ENCODE assay signal across 10 cellular contexts in the genomic region with DNA sequence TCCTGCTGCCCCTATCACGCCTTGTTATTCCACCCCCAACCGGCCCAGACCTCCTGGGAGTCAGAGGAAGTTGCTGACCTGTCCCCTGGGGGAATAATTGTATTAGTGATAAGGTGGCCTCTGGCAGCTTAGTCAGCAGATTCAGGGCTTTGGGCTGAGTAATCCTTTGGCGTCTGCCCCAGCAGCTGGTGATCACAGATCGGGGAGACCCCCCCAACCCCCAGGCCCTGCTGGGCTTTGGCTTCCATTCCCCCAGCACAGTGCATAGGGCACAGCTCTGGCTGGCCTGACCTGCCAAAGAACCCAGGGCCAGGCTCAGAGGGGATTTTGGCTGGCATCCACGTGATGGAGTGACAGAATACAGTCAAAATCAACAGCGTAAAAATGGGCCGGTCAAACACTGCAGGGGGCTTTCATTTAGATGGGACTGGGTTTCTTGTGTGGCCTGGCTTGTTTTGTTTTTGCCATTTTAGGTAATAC. TPM values are rescaled to one million over a fixed set of nuclear protein-coding genes. Genes with fewer than 3 reads are reported as not detected.
A peak's percentile ranks its signal among the peaks of the same experiment; 100 is the strongest.
DNase-seq lines count a peak whose midpoint lies in the region; TF ChIP-seq lines count a peak whose summit lies in the region.
"Had no signal": no experiment of that assay in that cellular context is flagged by ENCODE, and none has a peak within 500 bp of the region (broad histone marks: within the 10 kb centered on the region; RNA-seq: fewer than 3 reads in every experiment).

No MANE protein-coding gene starts in this region.

- H3K4me3 Mint-ChIP-seq in H9 = peak overlapping the region in 1 of 2 experiments; percentile 72; a peak in 3 of 5 replicates

- H3K79me2 ChIP-seq in H9 (ENCODE audit: insufficient read depth, low read length) (no peaks in the 10 kb centered on the region), fibroblast of lung (ENCODE audit: control insufficient read depth, insufficient read depth, low read length) (no peaks in the 10 kb centered on the region)

- no peaks in the 10 kb centered on the region for H3K9me3 Mint-ChIP-seq in H9

- no peak overlapping the region for H3T11ph ChIP-seq in H9 (ENCODE audit: low read length)

- no peaks in the 10 kb centered on the region for H3K79me1 ChIP-seq in H9 (ENCODE audit: insufficient read depth, low read depth, low read length, poor library complexity, severe bottlenecking)

- no peak overlapping the region for H3K18ac ChIP-seq in H9 (ENCODE audit: insufficient read length, low read depth, low read length)

- H3K23ac ChIP-seq in H9 (ENCODE audit: insufficient read length, low read depth, low read length) = no peak overlapping the region

- H3K4me1 ChIP-seq in H9 (ENCODE audit: insufficient read depth, low read length) (peaks cover 7% of the 10 kb centered on the region; the same call in 1 of the 2 replicates), fibroblast of lung (ENCODE audit: control insufficient read depth, extremely low read depth, insufficient read depth, low read length) (peaks cover 16% of the 10 kb centered on the region)

- POLR2A ChIA-PET in RWPE1 (lab: Yijun Ruan, JAX; ENCODE audit: low non-redundant PET) = no interaction called here

- no peaks in the 10 kb centered on the region for H3K9me3 ChIP-seq in H9 (ENCODE audit: control insufficient read depth, low read depth, low read length)
- H3K9me3 ChIP-seq in fibroblast of lung (ENCODE audit: control insufficient read depth, insufficient read depth, low read depth, low read length) = no peaks in the 10 kb centered on the region

- H2BK120ac ChIP-seq in H9 (ENCODE audit: low read depth, low read length, poor library complexity, severe bottlenecking) = no peak overlapping the region

- peaks cover 4% of the 10 kb centered on the region for H3K27me3 Mint-ChIP-seq in H9 (ENCODE audit: low read depth)

- H3K4me1 Mint-ChIP-seq in H9 = peaks cover 41 to 53% of the 10 kb centered on the region in 2 experiments

- TF ChIP-seq CTCF in H9 (conservative IDR thresholded peaks at IDR 0.05) = no peak
- no peak for TF ChIP-seq CTCF in RWPE1 (conservative IDR thresholded peaks at IDR 0.05; ENCODE audit: low read depth)
- TF ChIP-seq CTCF in fibroblast of lung (conservative IDR thresholded peaks at IDR 0.05 in 1 of 2, IDR thresholded peaks at IDR 0.05 in 1 of 2; ENCODE audit: low read depth in 1 of 2, low read length in 2 of 2) = no peak
- no peak for TF ChIP-seq CTCF in retinal pigment epithelial cell (conservative IDR thresholded peaks at IDR 0.05; ENCODE audit: low read depth, low read length)

- CTCF ChIA-PET in RWPE1 (lab: Yijun Ruan, JAX) = no interaction called here

- no peak overlapping the region for H2BK5ac ChIP-seq in H9 (ENCODE audit: insufficient read length, low read length)

- H3K9ac ChIP-seq in H9 (ENCODE audit: extremely low read depth, insufficient read length, low read length) (no peak overlapping the region), fibroblast of lung (ENCODE audit: insufficient read depth, low read length) (no peak overlapping the region)

- no peaks in the 10 kb centered on the region; a peak in 1 of 7 replicates for H3K36me3 Mint-ChIP-seq in H9 (ENCODE audit: insufficient read depth in 1 of 3, low read depth in 3 of 3)

- peak overlapping the region in 1 of 3 experiments; percentile 54; a peak in 2 of 7 replicates for H3K27ac Mint-ChIP-seq in H9

- no peak overlapping the region for H2BK15ac ChIP-seq in H9 (ENCODE audit: low read depth, low read length)

- H4K8ac ChIP-seq in H9 (replicated peaks; ENCODE audit: insufficient read length, low read depth, low read length) = no peak overlapping the region

- H3K4me3 ChIP-seq in fibroblast of lung (replicated peaks in 1 of 4; ENCODE audit: control extremely low read depth in 1 of 4, insufficient read depth in 1 of 4, low read depth in 3 of 4, low read length in 4 of 4) (no peak overlapping the region), retinal pigment epithelial cell (ENCODE audit: low read length) (no peak overlapping the region)
- H3K4me3 ChIP-seq: lung had no signal

- H2BK12ac ChIP-seq in H9 (ENCODE audit: insufficient read length, low read depth, low read length) = no peak overlapping the region

- H3K4ac ChIP-seq in H9 (ENCODE audit: low read depth, low read length) = no peak overlapping the region

- H3K27me3 ChIP-seq in H9 (ENCODE audit: insufficient read depth, low read length) = no peaks in the 10 kb centered on the region
- no peaks in the 10 kb centered on the region for H3K27me3 ChIP-seq in fibroblast of lung (ENCODE audit: control insufficient read depth, insufficient read depth, low read length)

- H2BK20ac ChIP-seq in H9 (ENCODE audit: low read depth, low read length, poor library complexity, severe bottlenecking) = no peak overlapping the region

- H3K27ac ChIP-seq in H9 (ENCODE audit: insufficient read length, low read depth, low read length) = no peak overlapping the region
- 0 out of 2 replicates have a peak overlapping the region, but pooled peaks have one; percentile 2 for H3K27ac ChIP-seq in RWPE1
- no peak overlapping the region for H3K27ac ChIP-seq in fibroblast of lung (ENCODE audit: insufficient read depth, low read length)

- no peak overlapping the region for H4K5ac ChIP-seq in H9 (ENCODE audit: insufficient read length, low read depth, low read length)

- H3K23me2 ChIP-seq in H9 (ENCODE audit: insufficient read length, low read depth, low read length, poor library complexity, severe bottlenecking) = no peaks in the 10 kb centered on the region

- no peak overlapping the region for H3K14ac ChIP-seq in H9 (ENCODE audit: insufficient read depth, low read length)

- no CpG with 5 or more reads among the region's 7 CpGs for WGBS in H9 (ENCODE audit: extremely low coverage, insufficient read length, low lambda C conversion rate)

- no peak overlapping the region for H3K56ac ChIP-seq in H9 (ENCODE audit: insufficient read length, low read depth, low read length)

- no peaks in the 10 kb centered on the region for H4K20me1 ChIP-seq in H9 (ENCODE audit: control insufficient read depth, insufficient read depth, insufficient read length)
- H4K20me1 ChIP-seq in fibroblast of lung (ENCODE audit: control insufficient read depth, extremely low read depth, insufficient read depth, low read length) = no peaks in the 10 kb centered on the region

- peak overlapping the region; percentile 59 for H3K4me2 ChIP-seq in H9 (ENCODE audit: insufficient read depth, insufficient read length, low read length)
- H3K4me2 ChIP-seq in fibroblast of lung (ENCODE audit: extremely low read depth, insufficient read depth, low read length) = no peak overlapping the region

- H2AK5ac ChIP-seq in H9 (ENCODE audit: insufficient read length, low read length) = no peak overlapping the region

- H4K91ac ChIP-seq in H9 (ENCODE audit: insufficient read length, low read depth, low read length) = no peak overlapping the region

- H3K36me3 ChIP-seq in fibroblast of lung (ENCODE audit: control insufficient read depth, insufficient read depth, low read length) = no peaks in the 10 kb centered on the region

- DNase-seq in H9 (no peak), RWPE1 (ENCODE audit: low spot score) (no peak), fibroblast of lung (ENCODE audit: low read depth in 2 of 2) (peak; percentile 52 to 56), retinal pigment epithelial cell (ENCODE audit: low read depth) (peak; percentile 53), NCI-H1417 (lab: John Stamatoyannopoulos, UW) (no peak), RKO (ENCODE audit: low spot score) (no peak)
- DNase-seq in activated naive CD4-positive, alpha-beta T cell (lab: John Stamatoyannopoulos, UW) = no peak
- DNase-seq: NCI-H2227 treated with DMSO at 0.1 percent for 48 hours, T-helper 2 cell had no signal

- H2AFZ ChIP-seq in H9 (ENCODE audit: low read length) (no peak overlapping the region), fibroblast of lung (ENCODE audit: low read length) (no peak overlapping the region)

RNA-seq across cellular contexts. Expression of gene NR2E3, which starts 3.9 kb away (rescaled TPM):
- total RNA-seq in H9 (2021) = 0.31 and 0.35 TPM in 2 replicates
- total RNA-seq in fibroblast of lung = 0.77 and 1.3 TPM in 2 replicates
- polyA plus RNA-seq in fibroblast of lung = 0.05 and 0.08 TPM in 2 replicates
- 0.08 and 0.12 TPM in 2 replicates for polyA plus RNA-seq in fibroblast of lung (2012)
- 0.37 TPM in 1 of 2 replicates, not detected in the other for polyA minus RNA-seq in fibroblast of lung (ENCODE audit: low replicate concordance)

Comparison
In these comparisons a context has a peak if more than half of its experiments do, and no peak if none do; other contexts are left out.
1. DNase-seq: peak in fibroblast of lung (2 of 2) and retinal pigment epithelial cell (single experiment); none in H9 (single experiment), RWPE1 (single experiment), NCI-H1417 (0 of 3), RKO (single experiment) and activated naive CD4-positive, alpha-beta T cell (0 of 4).